In genomic region chr1:15698201-15698600, GRCh38 we compare ENCODE assay signal across 26 cellular contexts. TPM values are rescaled to one million over a fixed set of nuclear protein-coding genes. Genes with fewer than 3 reads are reported as not detected.
A peak's percentile ranks its signal among the peaks of the same experiment; 100 is the strongest.
DNase-seq lines count a peak whose midpoint lies in the region; ATAC-seq lines count a peak whose summit lies in the region.
"Had no signal": no experiment of that assay in that cellular context is flagged by ENCODE, and none has a peak within 500 bp of the region (broad histone marks: within the 10 kb centered on the region; RNA-seq: fewer than 3 reads in every experiment).

No MANE protein-coding gene starts in this region.

- H3K36me3 ChIP-seq in effector memory CD4-positive, alpha-beta T cell (ENCODE audit: control insufficient read depth, insufficient read depth, low read length): no peaks in the 10 kb centered on the region

- CTCF ChIA-PET in activated naive CD4-positive, alpha-beta T cell treated with anti-CD3 and anti-CD28 coated beads, Interleukin-2, amount 10 ng/mL, durations not matched to agents 7 days and 5 days (lab: Charles Lee): interaction anchor here (1.5 to 2.2 kb wide), 2 partner anchors 10 to 43 kb away, joined by 4 to 6 read pairs; no protein-coding TSS in a partner anchor

- peaks cover 49% of the 10 kb centered on the region for H3K4me1 Mint-ChIP-seq in activated naive CD4-positive, alpha-beta T cell treated with anti-CD3 and anti-CD28 coated beads, Interleukin-2, amount 10 ng/mL, durations not matched to agents 7 days and 5 days
- peaks cover 25 to 35% (median 34%) of the 10 kb centered on the region in 3 donors for H3K4me1 Mint-ChIP-seq in IgD-negative memory B cell
- peaks cover 32% of the 10 kb centered on the region for H3K4me1 Mint-ChIP-seq in activated T-helper 1 cell treated with anti-CD3 and anti-CD28 coated beads, Interleukin-12 subunit alpha, Interleukin-12 subunit beta, Interleukin-2, Interleukin-4 antibody, amounts not matched to agents 30 ng/mL and 10 ng/mL and 1 ng/mL, durations not matched to agents 14 hours and 24 hours and 36 hours (ENCODE audit: low read depth)

- H3K27me3 Mint-ChIP-seq in activated naive CD4-positive, alpha-beta T cell treated with anti-CD3 and anti-CD28 coated beads, Interleukin-2, amount 10 ng/mL, durations not matched to agents 7 days and 5 days: no peaks in the 10 kb centered on the region
- H3K27me3 Mint-ChIP-seq in IgD-negative memory B cell: no peaks in the 10 kb centered on the region
- H3K27me3 Mint-ChIP-seq in activated T-helper 1 cell treated with anti-CD3 and anti-CD28 coated beads, Interleukin-12 subunit alpha, Interleukin-12 subunit beta, Interleukin-2, Interleukin-4 antibody, amounts not matched to agents 30 ng/mL and 10 ng/mL and 1 ng/mL, durations not matched to agents 14 hours and 24 hours and 36 hours (ENCODE audit: insufficient read depth): no peaks in the 10 kb centered on the region
- H3K27me3 Mint-ChIP-seq: progenitor cell of endocrine pancreas had no signal

- no peak overlapping the region for H3K4me3 ChIP-seq in skin epidermis
- no peak overlapping the region for H3K4me3 ChIP-seq in effector memory CD4-positive, alpha-beta T cell (ENCODE audit: insufficient read depth, low read depth, low read length, poor library complexity, severe bottlenecking)
- H3K4me3 ChIP-seq: adrenal gland, GM23338, testis had no signal

- peaks cover 25% of the 10 kb centered on the region for H3K36me3 Mint-ChIP-seq in activated naive CD4-positive, alpha-beta T cell treated with anti-CD3 and anti-CD28 coated beads, Interleukin-2, amount 10 ng/mL, durations not matched to agents 7 days and 5 days
- peaks cover 0 to 12% of the 10 kb centered on the region in 2 donors for H3K36me3 Mint-ChIP-seq in activated naive CD4-positive, alpha-beta T cell treated with anti-CD3 and anti-CD28 coated beads, Interleukin-2, amount 50 U/mL, for 72 hours
- H3K36me3 Mint-ChIP-seq in IgD-negative memory B cell: peaks cover 2% of the 10 kb centered on the region
- H3K36me3 Mint-ChIP-seq in activated T-helper 1 cell treated with anti-CD3 and anti-CD28 coated beads, Interleukin-12 subunit alpha, Interleukin-12 subunit beta, Interleukin-2, Interleukin-4 antibody, amounts not matched to agents 30 ng/mL and 10 ng/mL and 1 ng/mL, durations not matched to agents 14 hours and 24 hours and 36 hours (ENCODE audit: low read depth): peaks cover 12% of the 10 kb centered on the region

- no peaks in the 10 kb centered on the region for H3K27me3 ChIP-seq in effector memory CD4-positive, alpha-beta T cell (replicated peaks; ENCODE audit: control insufficient read depth, insufficient read depth, low read length, poor library complexity, severe bottlenecking)
- H3K27me3 ChIP-seq: adrenal gland, testis had no signal

- H3K4me3 Mint-ChIP-seq in activated naive CD4-positive, alpha-beta T cell treated with anti-CD3 and anti-CD28 coated beads, Interleukin-2, amount 10 ng/mL, durations not matched to agents 7 days and 5 days: peak overlapping the region; percentile 33
- H3K4me3 Mint-ChIP-seq in IgD-negative memory B cell: peak overlapping the region in 2 of 4 donors; percentile 17 to 33
- peak overlapping the region; percentile 51 for H3K4me3 Mint-ChIP-seq in activated T-helper 1 cell treated with anti-CD3 and anti-CD28 coated beads, Interleukin-12 subunit alpha, Interleukin-12 subunit beta, Interleukin-2, Interleukin-4 antibody, amounts not matched to agents 30 ng/mL and 10 ng/mL and 1 ng/mL, durations not matched to agents 14 hours and 24 hours and 36 hours
- H3K4me3 Mint-ChIP-seq: GM23338 had no signal

- no peak for DNase-seq in activated naive CD4-positive, alpha-beta T cell treated with anti-CD3 and anti-CD28 coated beads, Interleukin-2, amount 10 ng/mL, durations not matched to agents 7 days and 5 days
- DNase-seq in activated naive CD4-positive, alpha-beta T cell treated with anti-CD3 and anti-CD28 coated beads, Interleukin-2, amount 50 U/mL, for 72 hours (ENCODE audit: low spot score in 2 of 2): no peak
- DNase-seq in activated T-helper 1 cell treated with anti-CD3 and anti-CD28 coated beads, Interleukin-12 subunit alpha, Interleukin-12 subunit beta, Interleukin-2, Interleukin-4 antibody, amounts not matched to agents 30 ng/mL and 10 ng/mL and 1 ng/mL, durations not matched to agents 14 hours and 24 hours and 36 hours (ENCODE audit: low spot score): no peak
- no peak for DNase-seq in NCI-H69 (lab: John Stamatoyannopoulos, UW)
- no peak for DNase-seq in effector memory CD4-positive, alpha-beta T cell
- DNase-seq: adrenal gland; mesendoderm; NCI-H1048; NCI-H187; NCI-H2171; NCI-H510A treated with DMSO at 0.1 percent for 48 hours; Right ventricle myocardium superior; stimulated activated naive CD8-positive, alpha-beta T cell treated with anti-CD3 and anti-CD28 coated beads, Interleukin-15, Interleukin-2, amounts not matched to agents 100 U/mL and 50 U/mL, for 24 hours; testis had no signal

- no peak for ATAC-seq in activated naive CD4-positive, alpha-beta T cell treated with anti-CD3 and anti-CD28 coated beads, Interleukin-2, amount 50 U/mL, for 72 hours
- ATAC-seq in HG03342 (IDR thresholded peaks at IDR 0.05; ENCODE audit: unreplicated experiment): no peak
- ATAC-seq: activated CD4-positive, CD25-positive, alpha-beta regulatory T cell treated with anti-CD3 and anti-CD28 coated beads, Interleukin-2, amount 50 U/mL, for 24 hours; GM23338; stimulated activated naive CD8-positive, alpha-beta T cell treated with anti-CD3 and anti-CD28 coated beads, Interleukin-15, Interleukin-2, amounts not matched to agents 100 U/mL and 50 U/mL, for 24 hours had no signal

- peaks cover 19% of the 10 kb centered on the region for H3K4me1 ChIP-seq in effector memory CD4-positive, alpha-beta T cell (ENCODE audit: control insufficient read depth, insufficient read depth, low read length, poor library complexity, severe bottlenecking)

- H3K27ac ChIP-seq in skin epidermis: peak overlapping the region in 11 of 21 experiments; percentile 26 to 92 (median 78)
- no peak overlapping the region for H3K27ac ChIP-seq in effector memory CD4-positive, alpha-beta T cell (ENCODE audit: insufficient read depth, low read length, poor library complexity, severe bottlenecking)
- H3K27ac ChIP-seq: C4-2B, testis had no signal

- intact Hi-C loops in activated T-helper 1 cell treated with anti-CD3 and anti-CD28 coated beads, Interleukin-12 subunit alpha, Interleukin-12 subunit beta, Interleukin-2, Interleukin-4 antibody, amounts not matched to agents 30 ng/mL and 10 ng/mL and 1 ng/mL, durations not matched to agents 14 hours and 24 hours and 36 hours (cut with micrococcal nuclease): no loop called here

- peak overlapping the region; percentile 84 for H3K27ac Mint-ChIP-seq in activated naive CD4-positive, alpha-beta T cell treated with anti-CD3 and anti-CD28 coated beads, Interleukin-2, amount 10 ng/mL, durations not matched to agents 7 days and 5 days
- H3K27ac Mint-ChIP-seq in activated naive CD4-positive, alpha-beta T cell treated with anti-CD3 and anti-CD28 coated beads, Interleukin-2, amount 50 U/mL, for 72 hours: peak overlapping the region in 1 of 2 donors; percentile 63
- peak overlapping the region; percentile 59 to 94 (median 91) for H3K27ac Mint-ChIP-seq in IgD-negative memory B cell
- H3K27ac Mint-ChIP-seq in activated T-helper 1 cell treated with anti-CD3 and anti-CD28 coated beads, Interleukin-12 subunit alpha, Interleukin-12 subunit beta, Interleukin-2, Interleukin-4 antibody, amounts not matched to agents 30 ng/mL and 10 ng/mL and 1 ng/mL, durations not matched to agents 14 hours and 24 hours and 36 hours: peak overlapping the region; percentile 65
- H3K27ac Mint-ChIP-seq: GM23338, progenitor cell of endocrine pancreas had no signal

- no peaks in the 10 kb centered on the region for H3K9me3 ChIP-seq in effector memory CD4-positive, alpha-beta T cell (ENCODE audit: control insufficient read depth, low read length)
- H3K9me3 ChIP-seq: adrenal gland, testis had no signal

- H3K9me3 Mint-ChIP-seq in activated naive CD4-positive, alpha-beta T cell treated with anti-CD3 and anti-CD28 coated beads, Interleukin-2, amount 10 ng/mL, durations not matched to agents 7 days and 5 days: no peaks in the 10 kb centered on the region
- H3K9me3 Mint-ChIP-seq in activated naive CD4-positive, alpha-beta T cell treated with anti-CD3 and anti-CD28 coated beads, Interleukin-2, amount 50 U/mL, for 72 hours: no peaks in the 10 kb centered on the region
- H3K9me3 Mint-ChIP-seq in IgD-negative memory B cell: no peaks in the 10 kb centered on the region
- no peaks in the 10 kb centered on the region for H3K9me3 Mint-ChIP-seq in activated T-helper 1 cell treated with anti-CD3 and anti-CD28 coated beads, Interleukin-12 subunit alpha, Interleukin-12 subunit beta, Interleukin-2, Interleukin-4 antibody, amounts not matched to agents 30 ng/mL and 10 ng/mL and 1 ng/mL, durations not matched to agents 14 hours and 24 hours and 36 hours
- H3K9me3 Mint-ChIP-seq: GM23338 had no signal

RNA-seq across cellular contexts. Expression of gene PLEKHM2, which starts 14.1 kb away (rescaled TPM):
- total RNA-seq in activated naive CD4-positive, alpha-beta T cell treated with anti-CD3 and anti-CD28 coated beads, Interleukin-2, amount 50 U/mL, for 72 hours: 10 to 100 TPM; 46.5 to 48.0 TPM
- polyA plus RNA-seq in IgD-negative memory B cell: 8.2 TPM
- total RNA-seq in activated T-helper 1 cell treated with anti-CD3 and anti-CD28 coated beads, Interleukin-12 subunit alpha, Interleukin-12 subunit beta, Interleukin-2, Interleukin-4 antibody, amounts not matched to agents 30 ng/mL and 10 ng/mL and 1 ng/mL, durations not matched to agents 14 hours and 24 hours and 36 hours: 65.5 and 66.2 TPM in 2 replicates

RNA-seq across cellular contexts. Expression of gene SLC25A34, which starts 37.9 kb away (rescaled TPM):
- 1 to 10 TPM in 1 of 2 donors, under 1 TPM in 1; 0.23 to 1.9 TPM for total RNA-seq in activated naive CD4-positive, alpha-beta T cell treated with anti-CD3 and anti-CD28 coated beads, Interleukin-2, amount 50 U/mL, for 72 hours
- polyA plus RNA-seq in IgD-negative memory B cell: not detected
- 1.1 and 1.8 TPM in 2 replicates for total RNA-seq in activated T-helper 1 cell treated with anti-CD3 and anti-CD28 coated beads, Interleukin-12 subunit alpha, Interleukin-12 subunit beta, Interleukin-2, Interleukin-4 antibody, amounts not matched to agents 30 ng/mL and 10 ng/mL and 1 ng/mL, durations not matched to agents 14 hours and 24 hours and 36 hours

RNA-seq across cellular contexts. Expression of gene TMEM82, which starts 44.1 kb away (rescaled TPM):
- total RNA-seq in activated naive CD4-positive, alpha-beta T cell treated with anti-CD3 and anti-CD28 coated beads, Interleukin-2, amount 50 U/mL, for 72 hours: not detected
- polyA plus RNA-seq in IgD-negative memory B cell: not detected
- not detected in 2 replicates for total RNA-seq in activated T-helper 1 cell treated with anti-CD3 and anti-CD28 coated beads, Interleukin-12 subunit alpha, Interleukin-12 subunit beta, Interleukin-2, Interleukin-4 antibody, amounts not matched to agents 30 ng/mL and 10 ng/mL and 1 ng/mL, durations not matched to agents 14 hours and 24 hours and 36 hours
- total RNA-seq: cerebellum, Daoy, glomerular endothelial cell, GM23338, myocyte, Right ventricle myocardium superior, testis, urinary bladder had no signal
- polyA plus RNA-seq: adrenal gland, urinary bladder had no signal
